ENCODE assay signal across 26 cellular contexts in genomic region chr4:1901127-1901526, GRCh38. TPM values are rescaled to one million over a fixed set of nuclear protein-coding genes. Genes with fewer than 3 reads are reported as not detected.
DNase-seq lines count a peak whose midpoint lies in the region; ATAC-seq and TF ChIP-seq lines count a peak whose summit lies in the region.
"Had no signal": no experiment of that assay in that cellular context is flagged by ENCODE, and none has a peak within 500 bp of the region (broad histone marks: within the 10 kb centered on the region; RNA-seq: fewer than 3 reads in every experiment).

No MANE protein-coding gene starts in this region.

- POLR2A ChIA-PET in HEK293 (lab: Yijun Ruan, JAX) (no interaction called here), WTC11 (lab: Charles Lee) (no interaction called here)

- H3K9me3 Mint-ChIP-seq in WTC11, result no peaks in the 10 kb centered on the region
- H3K9me3 Mint-ChIP-seq: CD4-positive, alpha-beta memory T cell had no signal

- no peak overlapping the region for H3K4me3 Mint-ChIP-seq in WTC11
- H3K4me3 Mint-ChIP-seq: CD4-positive, alpha-beta memory T cell had no signal

- 61 to 77% methylated on average over 6 of the region's 6 CpGs for WGBS in lung, 2 donors
- 77 to 82% methylated on average over 6 of the region's 6 CpGs for WGBS in upper lobe of left lung, 2 donors

- peaks cover 6% of the 10 kb centered on the region for H3K4me1 Mint-ChIP-seq in WTC11

- H3K9me3 ChIP-seq in HEK293 (ENCODE audit: control insufficient read depth, insufficient read depth, low read depth, low read length), result no peaks in the 10 kb centered on the region
- no peaks in the 10 kb centered on the region for H3K9me3 ChIP-seq in lung (ENCODE audit: control insufficient read depth in 2 of 2, insufficient read depth in 1 of 2, low read length in 1 of 2)
- no peaks in the 10 kb centered on the region for H3K9me3 ChIP-seq in upper lobe of left lung
- H3K9me3 ChIP-seq: A549; BLaER1 treated with 17β-estradiol and CSF1 and Interleukin-3, amounts not matched to agents 10 nM and 100 nM had no signal

- DNase-seq in WTC11 (ENCODE audit: low spot score) (no peak), lung (ENCODE audit: low spot score) (peak; percentile 71), upper lobe of left lung (peak in 1 of 2 donors; percentile 86), DMS79 treated with DMSO at 0.1 percent for 48 hours (lab: John Stamatoyannopoulos, UW) (no peak), NCI-H146 (lab: John Stamatoyannopoulos, UW) (no peak), NOMO-1 (lab: John Stamatoyannopoulos, UW; ENCODE audit: unreplicated experiment in 2 of 2) (no peak)
- DNase-seq: AML-193; CD4-positive, alpha-beta memory T cell; COR-L47; EL; GDM1; GM23248; H7; KG1; MM.1S; NCI-H1694; NCI-H2029 treated with DMSO at 0.1 percent for 48 hours; NCI-H2227 treated with DMSO at 0.1 percent for 48 hours; NCI-H526 treated with DMSO at 0.1 percent for 48 hours; SHP77 treated with DMSO at 0.1 percent for 48 hours had no signal

- ATAC-seq in WTC11 (no peak), lung (ENCODE audit: insufficient read depth, low FRiP score) (no peak), upper lobe of left lung (ENCODE audit: low FRiP score in 2 of 2) (peak; percentile 44 to 91)
- ATAC-seq: A549, GM12878, Panc1 had no signal

- peak in 1 of 4 donors; percentile 43 for TF ChIP-seq POLR2A in upper lobe of left lung (IDR thresholded peaks at IDR 0.05)

- no peaks in the 10 kb centered on the region for H3K27me3 Mint-ChIP-seq in WTC11 (ENCODE audit: low read depth)
- H3K27me3 Mint-ChIP-seq: CD4-positive, alpha-beta memory T cell had no signal

- H3K27ac Mint-ChIP-seq in WTC11, result no peak overlapping the region

- peaks cover 0 to 64% of the 10 kb centered on the region in 2 experiments; a peak in 2 of 3 replicates for H3K36me3 ChIP-seq in HEK293 (ENCODE audit: control insufficient read depth in 2 of 2, insufficient read depth in 1 of 2, low read length in 2 of 2)
- peaks cover 2 to 4% of the 10 kb centered on the region in 2 donors for H3K36me3 ChIP-seq in lung (ENCODE audit: control insufficient read depth in 2 of 2, insufficient read depth in 2 of 2, low read length in 2 of 2)
- peaks cover 0 to 44% (median 21%) of the 10 kb centered on the region in 4 donors for H3K36me3 ChIP-seq in upper lobe of left lung

- H3K36me3 Mint-ChIP-seq in WTC11, result peaks cover 42% of the 10 kb centered on the region

- no peak for TF ChIP-seq EP300 in upper lobe of left lung (IDR thresholded peaks at IDR 0.05)

- TF ChIP-seq CTCF in HEK293 (tag by site-specific recombination; IDR thresholded peaks at IDR 0.05), result no peak
- TF ChIP-seq CTCF in WTC11 (IDR thresholded peaks at IDR 0.05), result no peak
- TF ChIP-seq CTCF in lung (IDR thresholded peaks at IDR 0.05; ENCODE audit: control extremely low read depth, extremely low read depth), result no peak
- no peak for TF ChIP-seq CTCF in upper lobe of left lung (IDR thresholded peaks at IDR 0.05)

- H3K27ac ChIP-seq in HEK293 (ENCODE audit: extremely low read depth, low read depth, low read length) (0 out of 2 replicates have a peak overlapping the region, but pooled peaks have one; percentile 18), lung (ENCODE audit: low read depth in 1 of 2, low read length in 1 of 2) (no peak overlapping the region), upper lobe of left lung (peak overlapping the region; percentile 33 to 68 (median 34))
- H3K27ac ChIP-seq: A549; BLaER1 treated with 17β-estradiol and CSF1 and Interleukin-3, amounts not matched to agents 10 nM and 100 nM; GM23248; RWPE1 had no signal

- no peak overlapping the region for H3K4me3 ChIP-seq in HEK293 (ENCODE audit: low read depth, low read length)
- no peak overlapping the region for H3K4me3 ChIP-seq in lung
- H3K4me3 ChIP-seq in upper lobe of left lung, result no peak overlapping the region
- H3K4me3 ChIP-seq: A549; BLaER1 treated with 17β-estradiol and CSF1 and Interleukin-3, amounts not matched to agents 10 nM and 100 nM; GM12878; GM23248 had no signal

- CTCF ChIA-PET in HEK293 (lab: Yijun Ruan, JAX) (interaction anchor here (0.6 to 2.3 kb wide), 5 partner anchors 11 to 175 kb away, joined by 3 to 9 read pairs (median 3); no protein-coding TSS in a partner anchor), WTC11 (lab: Charles Lee) (interaction anchor here (1.0 to 2.9 kb wide), 3 partner anchors 9 to 208 kb away, joined by 3 to 23 read pairs (median 5); no protein-coding TSS in a partner anchor)

- no peaks in the 10 kb centered on the region for H3K27me3 ChIP-seq in lung (ENCODE audit: control insufficient read depth, insufficient read depth)
- no peaks in the 10 kb centered on the region for H3K27me3 ChIP-seq in upper lobe of left lung
- H3K27me3 ChIP-seq: BLaER1 treated with 17β-estradiol and CSF1 and Interleukin-3, amounts not matched to agents 10 nM and 100 nM had no signal

- H3K4me1 ChIP-seq in HEK293 (ENCODE audit: control insufficient read depth, insufficient read depth, low read length), result 0 out of 2 replicates have a peak, but pooled peaks cover 3% of the 10 kb centered on the region
- H3K4me1 ChIP-seq in lung (ENCODE audit: control insufficient read depth in 2 of 2, insufficient read depth in 2 of 2, low read length in 2 of 2), result peaks cover 0 to 2% of the 10 kb centered on the region in 2 donors
- peaks cover 0 to 15% (median 6%) of the 10 kb centered on the region in 4 donors for H3K4me1 ChIP-seq in upper lobe of left lung

TF ChIP-seq in HEK293, 187 proteins besides CTCF, POLR2A, EP300 and RAD21:
- no peak for TF ChIP-seq YY1 (tag by site-specific recombination; IDR thresholded peaks at IDR 0.05)
- TF ChIP-seq ZNF274 (IDR thresholded peaks at IDR 0.05; ENCODE audit: low read length), result no peak
- TF ChIP-seq ZNF274 (tag by site-specific recombination; IDR thresholded peaks at IDR 0.05; ENCODE audit: borderline replicate concordance), result no peak
- no peak for TF ChIP-seq ZBTB1 (tag by site-specific recombination; IDR thresholded peaks at IDR 0.05)

TF ChIP-seq in WTC11, 78 proteins besides CTCF, POLR2A, EP300 and RAD21:
- TF ChIP-seq SP1 (CRISPR knock-in tag; conservative IDR thresholded peaks at IDR 0.05), result no peak
- TF ChIP-seq PREB (CRISPR knock-in tag; IDR thresholded peaks at IDR 0.05; ENCODE audit: borderline replicate concordance), result no peak
- TF ChIP-seq ZBTB21 (CRISPR knock-in tag; IDR thresholded peaks at IDR 0.05; ENCODE audit: borderline replicate concordance), result no peak
- no peak for TF ChIP-seq MYBL2 (CRISPR knock-in tag; IDR thresholded peaks at IDR 0.05)
- peak; percentile 46; the same call in 1 of the 2 replicates for TF ChIP-seq USF2 (CRISPR knock-in tag; IDR thresholded peaks at IDR 0.05)

RNA-seq across cellular contexts. Expression of gene NSD2, which starts 29.9 kb away (rescaled TPM):
- total RNA-seq in WTC11 (2021), result 113 to 128 TPM (median 119 TPM) in 3 replicates
- 10 to 100 TPM; 41.7 to 66.2 TPM for total RNA-seq in lung
- polyA plus RNA-seq in lung, result 10 to 100 TPM; 12.7 to 14.8 TPM
- 100 to 1,000 TPM in 2 of 6 donors, 10 to 100 TPM in 4; 35.7 to 164 (median 53.1) TPM for total RNA-seq in upper lobe of left lung

RNA-seq across cellular contexts. Expression of gene LETM1, which starts 45.2 kb away (rescaled TPM):
- total RNA-seq in WTC11 (2021) (45.0 to 66.7 TPM (median 47.7 TPM) in 3 replicates), lung (10 to 100 TPM; 31.1 to 47.1 TPM), upper lobe of left lung (10 to 100 TPM; 31.4 to 98.5 (median 47.8) TPM)
- 10 to 100 TPM; 21.7 to 22.6 TPM for polyA plus RNA-seq in lung

Comparison
In these comparisons a context has a peak if more than half of its experiments do, and no peak if none do; other contexts are left out.
1. H3K27ac ChIP-seq: peak in HEK293 (single experiment) and upper lobe of left lung (4 of 4); none in lung (0 of 2).
2. ATAC-seq: peak in upper lobe of left lung (2 of 2); none in WTC11 (single experiment) and lung (single experiment).